Comparison of ENCODE assay signal across 11 cellular contexts in the genomic region with DNA sequence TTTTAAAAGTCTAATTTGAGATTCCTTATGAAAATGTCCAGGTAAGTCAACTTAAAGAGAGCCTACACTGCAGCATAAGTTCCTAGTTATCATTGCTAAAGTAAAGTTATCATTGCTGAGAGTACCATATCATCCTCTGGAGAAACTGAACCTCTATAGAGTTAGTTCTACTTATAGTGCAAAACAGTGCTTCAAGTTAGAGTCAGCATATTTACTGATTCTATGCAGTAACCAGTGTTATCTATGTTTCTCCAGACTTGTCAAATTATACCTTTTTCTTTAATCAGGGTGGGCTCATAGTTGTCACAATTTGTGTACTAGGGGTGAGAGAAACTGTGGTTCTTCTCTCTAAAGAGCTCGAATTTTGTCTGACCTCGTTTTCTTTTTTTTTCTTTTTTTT.
"Had no signal": no experiment of that assay in that cellular context is flagged by ENCODE, and none has a peak within 500 bp of the region (broad histone marks: within the 10 kb centered on the region; RNA-seq: fewer than 3 reads in every experiment).

No MANE protein-coding gene starts in this region.

- H3K9me3 ChIP-seq: HAP-1 had no signal

- H3K27ac ChIP-seq: GM23248, HL-60 had no signal

- DNase-seq: GM23248, GOT3, H7, HFFc6, Kasumi-1, KG1 had no signal

- ATAC-seq: HCT116, HepG2 had no signal

- H3K4me1 ChIP-seq: HAP-1 had no signal

- H3K27me3 Mint-ChIP-seq: IgD-negative memory B cell had no signal

- H3K27ac Mint-ChIP-seq: HFFc6 had no signal

- H3K36me3 ChIP-seq: HAP-1 had no signal

- FAIRE-seq: HepG2 had no signal

- H3K9ac ChIP-seq: GM23248 had no signal

- H3K9me3 Mint-ChIP-seq: HFFc6, IgD-negative memory B cell had no signal

- H3K4me3 Mint-ChIP-seq: HFFc6, IgD-negative memory B cell had no signal

- H3K36me3 Mint-ChIP-seq: IgD-negative memory B cell had no signal

- H2AFZ ChIP-seq: GM23248 had no signal

- H3K4me3 ChIP-seq: GM23248, HAP-1 had no signal
